14 cellular contexts compared by ENCODE assay signal in genomic region chr2:162062559-162062958, GRCh38. TPM values are rescaled to one million over a fixed set of nuclear protein-coding genes. Genes with fewer than 3 reads are reported as not detected.
A peak's percentile ranks its signal among the peaks of the same experiment; 100 is the strongest.
DNase-seq lines count a peak whose midpoint lies in the region; ATAC-seq, FAIRE-seq and TF ChIP-seq lines count a peak whose summit lies in the region.
"Had no signal": no experiment of that assay in that cellular context is flagged by ENCODE, and none has a peak within 500 bp of the region (broad histone marks: within the 10 kb centered on the region; RNA-seq: fewer than 3 reads in every experiment).

No MANE protein-coding gene starts in this region.

- no peaks in the 10 kb centered on the region for H4K20me1 ChIP-seq in GM12878 (ENCODE audit: control insufficient read depth, insufficient read depth)

- SMC1A ChIA-PET in GM12878 (lab: Charles Lee; ENCODE audit: uncharacterized antibody, unreplicated experiment) = interaction anchor here (0.6 to 11.1 kb wide), 3 partner anchors 9 to 114 kb away, joined by 3 to 152 read pairs (median 3); partner anchors contain the start of gene DPP4

- no peak for TF ChIP-seq POLR2A in GM12878 (IDR thresholded peaks at IDR 0.05; ENCODE audit: low read depth, low read length)

- H3K9me3 ChIP-seq in GM12878 (replicated peaks; ENCODE audit: control insufficient read depth, insufficient read depth, low read length) = no peaks in the 10 kb centered on the region; the same call in 2 of the 3 replicates
- no peaks in the 10 kb centered on the region for H3K9me3 ChIP-seq in colonic mucosa
- H3K9me3 ChIP-seq: adrenal gland had no signal

- H3K4me3 ChIP-seq in GM12878 (no peak overlapping the region), colonic mucosa (no peak overlapping the region)
- H3K4me3 ChIP-seq: adrenal gland, coronary artery, SK-N-MC had no signal

- CTCF ChIA-PET in GM12878 (lab: Yijun Ruan, JAX) = interaction anchor here (0.6 to 1.6 kb wide), 4 partner anchors 11 to 63 kb away, joined by 3 to 7 read pairs (median 4); partner anchors contain the start of gene DPP4

- 25% methylated on average over 2 of the region's 2 CpGs for WGBS in GM12878 (ENCODE audit: insufficient coverage, insufficient replicate concordance, low lambda C conversion rate, missing lambda C conversion rate)

- peak overlapping the region; percentile 83 for H3K4me3 Mint-ChIP-seq in activated naive CD4-positive, alpha-beta T cell treated with anti-CD3 and anti-CD28 coated beads, Interleukin-2, amount 50 U/mL, for 24 hours

- H3K9ac ChIP-seq in GM12878 (ENCODE audit: control insufficient read depth, insufficient read depth, low read length) = no peak overlapping the region
- no peak overlapping the region for H3K9ac ChIP-seq in colonic mucosa (ENCODE audit: low read depth in 2 of 2, low read length in 2 of 2)

- peak overlapping the region; percentile 96 for H3K27ac Mint-ChIP-seq in activated naive CD4-positive, alpha-beta T cell treated with anti-CD3 and anti-CD28 coated beads, Interleukin-2, amount 50 U/mL, for 24 hours

- H3K27me3 ChIP-seq in GM12878 (replicated peaks in 1 of 2; ENCODE audit: control insufficient read depth in 2 of 2, insufficient read depth in 2 of 2, low read length in 1 of 2) = no peaks in the 10 kb centered on the region
- H3K27me3 ChIP-seq in colonic mucosa = no peaks in the 10 kb centered on the region
- H3K27me3 ChIP-seq: adrenal gland had no signal

- RAD21 ChIA-PET in GM12878 (lab: Charles Lee; ENCODE audit: unreplicated experiment) = interaction anchor here (1.8 kb wide), 1 partner anchor 9 kb away, joined by 4 read pairs; no protein-coding TSS in a partner anchor

- no peak overlapping the region for H2AFZ ChIP-seq in GM12878 (ENCODE audit: control insufficient read depth, low read depth, low read length)

- H3K27ac ChIP-seq in GM12878 (ENCODE audit: control insufficient read depth, insufficient read depth) = 0 out of 2 replicates have a peak overlapping the region, but pooled peaks have one; percentile 13
- H3K27ac ChIP-seq in colonic mucosa = no peak overlapping the region
- H3K27ac ChIP-seq: adrenal gland, coronary artery, SK-N-MC had no signal

- TF ChIP-seq CTCF in GM12878 (IDR thresholded peaks at IDR 0.05 in 2 of 3, conservative IDR thresholded peaks at IDR 0.05 in 1 of 3; ENCODE audit: control insufficient read depth in 2 of 3, extremely low read depth in 1 of 3, insufficient read depth in 1 of 3, low read depth in 3 of 3, low read length in 3 of 3) (no peak), colonic mucosa (IDR thresholded peaks at IDR 0.05) (no peak)

- no peaks in the 10 kb centered on the region for H3K27me3 Mint-ChIP-seq in activated naive CD4-positive, alpha-beta T cell treated with anti-CD3 and anti-CD28 coated beads, Interleukin-2, amount 50 U/mL, for 24 hours

- peaks cover 49% of the 10 kb centered on the region for H3K4me1 ChIP-seq in GM12878 (ENCODE audit: control insufficient read depth, insufficient read depth, low read length)
- H3K4me1 ChIP-seq in colonic mucosa = no peaks in the 10 kb centered on the region
- H3K4me1 ChIP-seq: adrenal gland had no signal

- H3K4me1 Mint-ChIP-seq in activated naive CD4-positive, alpha-beta T cell treated with anti-CD3 and anti-CD28 coated beads, Interleukin-2, amount 50 U/mL, for 24 hours = peaks cover 91% of the 10 kb centered on the region

- no peaks in the 10 kb centered on the region for H3K9me3 Mint-ChIP-seq in activated naive CD4-positive, alpha-beta T cell treated with anti-CD3 and anti-CD28 coated beads, Interleukin-2, amount 50 U/mL, for 24 hours

- no peak for TF ChIP-seq RAD21 in GM12878 (IDR thresholded peaks at IDR 0.05; ENCODE audit: insufficient read depth, low read depth, low read length)

- peak in 1 of 2 experiments; percentile 40; a peak in 1 of 4 replicates for TF ChIP-seq EP300 in GM12878 (IDR thresholded peaks at IDR 0.05; ENCODE audit: borderline replicate concordance in 1 of 2, control insufficient read depth in 1 of 2, low read depth in 2 of 2, low read length in 2 of 2)

- BruUV-seq in GM12878 (replicated peaks; lab: Mats Ljungman, UMichigan) = no TSS peak

- no peaks in the 10 kb centered on the region for H3K79me2 ChIP-seq in GM12878 (ENCODE audit: control insufficient read depth, insufficient read depth, low read length)

- no peak for DNase-seq in activated naive CD4-positive, alpha-beta T cell (lab: John Stamatoyannopoulos, UW)
- DNase-seq in GM12878 (ENCODE audit: low read depth, low spot score) = no peak
- DNase-seq in colonic mucosa = no peak
- no peak for DNase-seq in stimulated activated CD4-positive, alpha-beta T cell treated with anti-CD3 and anti-CD28 coated beads, Interleukin-2, amount 100 ng/mL, for 24 hours
- DNase-seq in effector CD8-positive, alpha-beta T cell (lab: John Stamatoyannopoulos, UW) = no peak
- no peak for DNase-seq in retina
- DNase-seq: activated CD4-positive, CD25-positive, alpha-beta regulatory T cell treated with anti-CD3 and anti-CD28 coated beads, Interleukin-2, amount 50 U/mL, for 72 hours; adrenal gland had no signal

- peak overlapping the region; percentile 70 for H3K4me2 ChIP-seq in GM12878 (ENCODE audit: control insufficient read depth, insufficient read depth)

- peaks cover 6% of the 10 kb centered on the region for H3K36me3 Mint-ChIP-seq in activated naive CD4-positive, alpha-beta T cell treated with anti-CD3 and anti-CD28 coated beads, Interleukin-2, amount 50 U/mL, for 24 hours

- ATAC-seq in HG03342 (IDR thresholded peaks at IDR 0.05; ENCODE audit: unreplicated experiment) (peak; percentile 31), GM12878 (peak; percentile 38)

- POLR2A ChIA-PET in GM12878 (lab: Charles Lee) = interaction anchor here (10.6 kb wide), 1 partner anchor 9 kb away, joined by 98 read pairs; the partner anchor contains the start of gene DPP4

- FAIRE-seq in GM12878 (lab: Jason Lieb, UNC) = no peak
- FAIRE-seq: GM12891, urothelium cell line had no signal

- H3K36me3 ChIP-seq in GM12878 (ENCODE audit: control insufficient read depth in 2 of 2, insufficient read depth in 2 of 2, low read length in 1 of 2) (no peaks in the 10 kb centered on the region), colonic mucosa (no peaks in the 10 kb centered on the region)
- H3K36me3 ChIP-seq: adrenal gland had no signal

- in situ Hi-C loops in GM12878 (cut with MboI) = no loop called here

- intact Hi-C loops in GM12878 (cut with micrococcal nuclease; ENCODE audit: unreplicated experiment) = loop anchor here (10.0 kb wide), 1 partner anchor 898 kb away; the partner anchor contains the start of gene TANK
- intact Hi-C loops in colonic mucosa (cut with DNase I) = no loop called here

TF ChIP-seq in GM12878, 131 proteins besides CTCF, POLR2A, EP300 and RAD21 (continues in another document):
- TF ChIP-seq ZNF687 (IDR thresholded peaks at IDR 0.05) (peak; percentile 24; the same call in 1 of the 2 replicates), NR2F1 (conservative IDR thresholded peaks at IDR 0.05) (no peak)

RNA-seq across cellular contexts. Expression of gene DPP4, which starts 11.5 kb away (rescaled TPM):
- 15.5 and 15.9 TPM in 2 replicates for total RNA-seq in GM12878 (2013; cell fraction: nucleolus; rRNA removed)
- 9.3 and 10.1 TPM in 2 replicates for total RNA-seq in GM12878 (2014; rRNA removed)
- 10.6 and 11.7 TPM in 2 replicates for total RNA-seq in GM12878 (2014; rRNA removed; fragmentation: Illumina TruSeq; extraction: Trizol)
- 6.3 and 7.0 TPM in 2 replicates for total RNA-seq in GM12878 (2021)
- polyA plus RNA-seq in GM12878 (2011; ENCODE audit: low read depth) = 2.5 TPM
- polyA plus RNA-seq in GM12878 (2011; rRNA removed) = 11.0 and 11.9 TPM in 2 replicates
- polyA plus RNA-seq in GM12878 (2011; cell fraction: cytosol; rRNA removed) = 6.7 and 8.2 TPM in 2 replicates
- 11.9 and 13.3 TPM in 2 replicates for polyA plus RNA-seq in GM12878 (2011; cell fraction: nucleus; rRNA removed)
- polyA plus RNA-seq in GM12878 (2012) = 2.9 and 5.9 TPM in 2 replicates
- 9.3 and 11.8 TPM in 2 replicates for polyA plus RNA-seq in GM12878 (2014; fragmentation: Illumina TruSeq; extraction: Trizol)
- polyA plus RNA-seq in GM12878 (2014; fragmentation: Nextera tagmentation; extraction: Ambion mirVana) = 1 to 10 TPM; 4.1 to 4.8 TPM
- polyA plus RNA-seq in GM12878 (2014; rRNA removed) = 5.8 and 7.7 TPM in 2 replicates
- 10 to 100 TPM in 1 of 2 experiments, 1 to 10 TPM in 1; 9.9 to 11.4 TPM for polyA plus RNA-seq in GM12878 (2016; fragmentation: Nextera tagmentation; extraction: Ambion mirVana)
- polyA minus RNA-seq in GM12878 (2011; rRNA and poly(A)+ RNA removed) = 9.6 and 16.2 TPM in 2 replicates
- polyA minus RNA-seq in GM12878 (2011; cell fraction: cytosol; rRNA and poly(A)+ RNA removed) = 5.9 and 7.0 TPM in 2 replicates
- 11.6 and 12.8 TPM in 2 replicates for polyA minus RNA-seq in GM12878 (2011; cell fraction: nucleus; rRNA and poly(A)+ RNA removed)
- 10 to 100 TPM; 25.5 to 40.5 TPM for total RNA-seq in colonic mucosa
